22 cellular contexts compared by ENCODE assay signal in the genomic region with DNA sequence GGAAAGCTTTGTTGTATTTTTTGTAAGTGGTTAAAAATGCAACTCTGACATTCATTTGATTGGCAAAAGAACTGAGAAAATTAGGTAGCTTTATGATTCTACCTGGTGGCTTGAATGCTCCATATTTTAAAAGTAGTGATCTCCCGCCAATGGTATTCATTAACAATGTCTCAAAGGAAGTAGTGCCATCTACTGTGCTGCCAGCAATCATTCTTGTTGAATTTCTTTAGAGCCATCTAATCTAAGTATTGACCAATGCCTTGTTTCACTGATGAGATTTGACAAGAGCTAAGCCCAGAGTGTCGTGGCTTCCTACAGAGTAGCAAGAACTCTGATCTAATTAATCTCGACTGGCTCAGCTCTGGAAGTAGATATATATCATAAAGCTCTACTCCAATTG.
"Had no signal": no experiment of that assay in that cellular context is flagged by ENCODE, and none has a peak within 500 bp of the region (broad histone marks: within the 10 kb centered on the region; RNA-seq: fewer than 3 reads in every experiment).

No MANE protein-coding gene starts in this region.

- H3K27me3 ChIP-seq: gastroesophageal sphincter, heart right ventricle, neutrophil, pancreas, upper lobe of right lung had no signal

- H3K36me3 Mint-ChIP-seq: activated naive CD8-positive, alpha-beta T cell treated with anti-CD3 and anti-CD28 coated beads for 36 hours; immature natural killer cell; naive thymus-derived CD8-positive, alpha-beta T cell had no signal

- H3K27me3 Mint-ChIP-seq: activated B cell treated with CpG ODN at 0.5 μM for 24 hours; activated CD8-positive, alpha-beta T cell treated with anti-CD3 and anti-CD28 coated beads for 36 hours; activated naive CD8-positive, alpha-beta T cell treated with anti-CD3 and anti-CD28 coated beads for 36 hours; activated T-helper 17 cell treated with anti-CD3 and anti-CD28 coated beads, Interleukin-2, amount 50 U/mL, for 72 hours; naive thymus-derived CD8-positive, alpha-beta T cell had no signal

- H3K9me3 Mint-ChIP-seq: activated naive CD8-positive, alpha-beta T cell treated with anti-CD3 and anti-CD28 coated beads for 36 hours had no signal

- H3K36me3 ChIP-seq: gastroesophageal sphincter, heart right ventricle, neutrophil, pancreas, upper lobe of right lung had no signal

- H3K9me3 ChIP-seq: gastroesophageal sphincter, heart right ventricle, neutrophil, pancreas, upper lobe of right lung had no signal

- H3K4me1 Mint-ChIP-seq: activated B cell treated with CpG ODN at 0.5 μM for 24 hours; activated naive CD8-positive, alpha-beta T cell treated with anti-CD3 and anti-CD28 coated beads for 36 hours; activated T-helper 17 cell treated with anti-CD3 and anti-CD28 coated beads, Interleukin-2, amount 50 U/mL, for 72 hours; immature natural killer cell; naive thymus-derived CD8-positive, alpha-beta T cell had no signal

- H3K4me3 Mint-ChIP-seq: activated B cell treated with CpG ODN at 0.5 μM for 24 hours; activated CD8-positive, alpha-beta T cell treated with anti-CD3 and anti-CD28 coated beads for 36 hours; activated naive CD8-positive, alpha-beta T cell treated with anti-CD3 and anti-CD28 coated beads for 36 hours; activated T-helper 17 cell treated with anti-CD3 and anti-CD28 coated beads, Interleukin-2, amount 50 U/mL, for 72 hours; immature natural killer cell; naive thymus-derived CD8-positive, alpha-beta T cell; T-helper 2 cell treated with Interferon-gamma antibody and Interleukin-4, amounts not matched to agents 5 μg/mL and 100 μg/mL, for 36 hours had no signal

- H3K4me3 ChIP-seq: gastroesophageal sphincter, heart right ventricle, pancreas, upper lobe of right lung had no signal

- H3K27ac Mint-ChIP-seq: activated B cell treated with CpG ODN at 0.5 μM for 24 hours; activated CD8-positive, alpha-beta T cell treated with anti-CD3 and anti-CD28 coated beads for 36 hours; activated naive CD8-positive, alpha-beta T cell treated with anti-CD3 and anti-CD28 coated beads for 36 hours; activated T-helper 17 cell treated with anti-CD3 and anti-CD28 coated beads, Interleukin-2, amount 50 U/mL, for 72 hours; immature natural killer cell; naive thymus-derived CD8-positive, alpha-beta T cell; T-helper 2 cell treated with Interferon-gamma antibody and Interleukin-4, amounts not matched to agents 5 μg/mL and 100 μg/mL, for 36 hours had no signal

- DNase-seq: activated B cell treated with CpG ODN at 0.5 μM for 24 hours; activated CD4-positive, alpha-beta T cell treated with anti-CD3 and anti-CD28 coated beads for 48 hours; activated CD8-positive, alpha-beta T cell treated with anti-CD3 and anti-CD28 coated beads for 36 hours; activated naive CD4-positive, alpha-beta T cell; activated naive CD8-positive, alpha-beta T cell treated with anti-CD3 and anti-CD28 coated beads for 36 hours; activated T-cell treated with anti-CD3 and anti-CD28 coated beads, Interleukin-2, amount 50 U/mL, for 1 hour; amniotic stem cell; effector CD4-positive, alpha-beta T cell; heart right ventricle; immature natural killer cell; kidney glomerular epithelial cell; mesenchymal stem cell; naive thymus-derived CD8-positive, alpha-beta T cell; pancreas; stimulated activated CD8-positive, alpha-beta memory T cell treated with anti-CD3 and anti-CD28 coated beads, Interleukin-4, amount 100 ng/mL, for 48 hours; stimulated activated naive CD4-positive, alpha-beta T cell; upper lobe of right lung had no signal

- ATAC-seq: activated CD8-positive, alpha-beta T cell treated with anti-CD3 and anti-CD28 coated beads for 36 hours; activated T-helper 17 cell treated with anti-CD3 and anti-CD28 coated beads, Interleukin-2, amount 50 U/mL, for 72 hours; esophagus mucosa; gastroesophageal sphincter; heart right ventricle; naive thymus-derived CD8-positive, alpha-beta T cell; pancreas; upper lobe of right lung had no signal

- H3K4me1 ChIP-seq: gastroesophageal sphincter, heart right ventricle, pancreas, upper lobe of right lung had no signal

- FAIRE-seq: pancreas had no signal

- H3K27ac ChIP-seq: gastroesophageal sphincter, heart right ventricle, neutrophil, pancreas, upper lobe of right lung had no signal
